ENCODE assay signal across 8 cellular contexts in genomic region chr10:1044146-1044545, GRCh38. TPM values are rescaled to one million over a fixed set of nuclear protein-coding genes. Genes with fewer than 3 reads are reported as not detected.
A peak's percentile ranks its signal among the peaks of the same experiment; 100 is the strongest.
DNase-seq lines count a peak whose midpoint lies in the region; ATAC-seq and TF ChIP-seq lines count a peak whose summit lies in the region.

No MANE protein-coding gene starts in this region.

- intact Hi-C loops in activated naive CD4-positive, alpha-beta T cell treated with anti-CD3 and anti-CD28 coated beads for 36 hours (cut with micrococcal nuclease): no loop called here

- no peaks in the 10 kb centered on the region for H3K27me3 ChIP-seq in thoracic aorta (replicated peaks; ENCODE audit: insufficient read depth)
- H3K27me3 ChIP-seq in brain microvascular endothelial cell (replicated peaks): no peaks in the 10 kb centered on the region

- ATAC-seq in memory B cell (ENCODE audit: low read depth) (no peak), thoracic aorta (ENCODE audit: insufficient number of reproducible peaks, low FRiP score, low read depth) (no peak), HG02623 (IDR thresholded peaks at IDR 0.05; ENCODE audit: unreplicated experiment) (no peak), HG02798 (IDR thresholded peaks at IDR 0.05; ENCODE audit: poor library complexity, unreplicated experiment) (no peak)

- no peak for DNase-seq in activated naive CD4-positive, alpha-beta T cell treated with anti-CD3 and anti-CD28 coated beads for 36 hours
- no peak for DNase-seq in activated naive CD4-positive, alpha-beta T cell (lab: John Stamatoyannopoulos, UW)
- DNase-seq in activated naive CD8-positive, alpha-beta T cell treated with anti-CD3 and anti-CD28 coated beads for 36 hours: no peak
- DNase-seq in memory B cell (ENCODE audit: low spot score in 2 of 2) (no peak), thoracic aorta (ENCODE audit: low spot score) (no peak), brain microvascular endothelial cell (no peak)

- H3K9me3 ChIP-seq in thoracic aorta: no peaks in the 10 kb centered on the region

- H3K27ac ChIP-seq in thoracic aorta (peak overlapping the region in 1 of 2 donors; percentile 37), brain microvascular endothelial cell (no peak overlapping the region)

- H3K4me3 ChIP-seq in thoracic aorta: peak overlapping the region; percentile 33
- H3K4me3 ChIP-seq in brain microvascular endothelial cell (ENCODE audit: low read depth, low read length): no peak overlapping the region

- H3K9me3 Mint-ChIP-seq in activated naive CD4-positive, alpha-beta T cell treated with anti-CD3 and anti-CD28 coated beads for 36 hours: no peaks in the 10 kb centered on the region
- H3K9me3 Mint-ChIP-seq in activated naive CD8-positive, alpha-beta T cell treated with anti-CD3 and anti-CD28 coated beads for 36 hours: peaks cover 2% of the 10 kb centered on the region
- H3K9me3 Mint-ChIP-seq in memory B cell: peaks cover 1% of the 10 kb centered on the region

- H3K4me1 ChIP-seq in thoracic aorta (ENCODE audit: control insufficient read depth in 1 of 2, low read depth in 2 of 2): peaks cover 5 to 24% of the 10 kb centered on the region in 2 donors

- H3K27ac Mint-ChIP-seq in activated naive CD4-positive, alpha-beta T cell treated with anti-CD3 and anti-CD28 coated beads for 36 hours: peak overlapping the region; percentile 87
- H3K27ac Mint-ChIP-seq in activated naive CD8-positive, alpha-beta T cell treated with anti-CD3 and anti-CD28 coated beads for 36 hours: peak overlapping the region; percentile 90
- H3K27ac Mint-ChIP-seq in memory B cell: peak overlapping the region; percentile 97

- peak overlapping the region; percentile 70 for H3K4me3 Mint-ChIP-seq in activated naive CD4-positive, alpha-beta T cell treated with anti-CD3 and anti-CD28 coated beads for 36 hours
- peak overlapping the region; percentile 66 for H3K4me3 Mint-ChIP-seq in activated naive CD8-positive, alpha-beta T cell treated with anti-CD3 and anti-CD28 coated beads for 36 hours
- H3K4me3 Mint-ChIP-seq in memory B cell: peak overlapping the region; percentile 90

- H3K36me3 ChIP-seq in thoracic aorta: peaks cover 26% of the 10 kb centered on the region
- H3K36me3 ChIP-seq in brain microvascular endothelial cell (replicated peaks): peaks cover 36% of the 10 kb centered on the region

- peaks cover 50% of the 10 kb centered on the region for H3K36me3 Mint-ChIP-seq in activated naive CD4-positive, alpha-beta T cell treated with anti-CD3 and anti-CD28 coated beads for 36 hours (ENCODE audit: low read depth)
- peaks cover 54% of the 10 kb centered on the region for H3K36me3 Mint-ChIP-seq in activated naive CD8-positive, alpha-beta T cell treated with anti-CD3 and anti-CD28 coated beads for 36 hours
- peaks cover 6% of the 10 kb centered on the region for H3K36me3 Mint-ChIP-seq in memory B cell

- peaks cover 41% of the 10 kb centered on the region for H3K4me1 Mint-ChIP-seq in activated naive CD4-positive, alpha-beta T cell treated with anti-CD3 and anti-CD28 coated beads for 36 hours (ENCODE audit: low read depth)
- H3K4me1 Mint-ChIP-seq in activated naive CD8-positive, alpha-beta T cell treated with anti-CD3 and anti-CD28 coated beads for 36 hours: peaks cover 44% of the 10 kb centered on the region
- H3K4me1 Mint-ChIP-seq in memory B cell: peaks cover 31% of the 10 kb centered on the region

- TF ChIP-seq CTCF in thoracic aorta (IDR thresholded peaks at IDR 0.05) (no peak), brain microvascular endothelial cell (IDR thresholded peaks at IDR 0.05; ENCODE audit: low read depth, low read length, missing control alignments) (no peak)

- in situ Hi-C loops in brain microvascular endothelial cell (cut with HindIII; ENCODE audit: low pct_ligation_motif_present, low sequenced_read_pairs): no loop called here

- no peaks in the 10 kb centered on the region for H3K27me3 Mint-ChIP-seq in activated naive CD4-positive, alpha-beta T cell treated with anti-CD3 and anti-CD28 coated beads for 36 hours (ENCODE audit: low read depth)
- no peaks in the 10 kb centered on the region for H3K27me3 Mint-ChIP-seq in activated naive CD8-positive, alpha-beta T cell treated with anti-CD3 and anti-CD28 coated beads for 36 hours
- H3K27me3 Mint-ChIP-seq in memory B cell: no peaks in the 10 kb centered on the region

- CTCF ChIA-PET in activated naive CD4-positive, alpha-beta T cell treated with anti-CD3 and anti-CD28 coated beads for 36 hours (lab: Charles Lee): no interaction called here

RNA-seq across cellular contexts. Expression of gene IDI1, which starts 4.8 kb away (rescaled TPM):
- 10 to 100 TPM; 68.2 to 68.5 TPM for total RNA-seq in activated naive CD4-positive, alpha-beta T cell treated with anti-CD3 and anti-CD28 coated beads for 36 hours
- total RNA-seq in activated naive CD8-positive, alpha-beta T cell treated with anti-CD3 and anti-CD28 coated beads for 36 hours: 10 to 100 TPM; 68.1 to 68.7 TPM
- total RNA-seq in thoracic aorta: 10 to 100 TPM; 19.2 to 26.7 TPM

RNA-seq across cellular contexts. Expression of gene WDR37, which starts 12.0 kb away (rescaled TPM):
- 10 to 100 TPM; 14.0 to 16.0 TPM for total RNA-seq in activated naive CD4-positive, alpha-beta T cell treated with anti-CD3 and anti-CD28 coated beads for 36 hours
- total RNA-seq in activated naive CD8-positive, alpha-beta T cell treated with anti-CD3 and anti-CD28 coated beads for 36 hours: 10 to 100 TPM; 14.0 to 14.2 TPM
- total RNA-seq in thoracic aorta: 10 to 100 TPM; 18.3 to 24.6 TPM

RNA-seq across cellular contexts. Expression of gene IDI2, which starts 18.5 kb away (rescaled TPM):
- not detected for total RNA-seq in activated naive CD4-positive, alpha-beta T cell treated with anti-CD3 and anti-CD28 coated beads for 36 hours
- total RNA-seq in activated naive CD8-positive, alpha-beta T cell treated with anti-CD3 and anti-CD28 coated beads for 36 hours: not detected
- not detected for total RNA-seq in thoracic aorta

RNA-seq across cellular contexts. Expression of gene GTPBP4, which starts 55.9 kb away (rescaled TPM):
- 10 to 100 TPM; 98.3 to 98.9 TPM for total RNA-seq in activated naive CD4-positive, alpha-beta T cell treated with anti-CD3 and anti-CD28 coated beads for 36 hours
- 100 to 1,000 TPM; 158 to 163 TPM for total RNA-seq in activated naive CD8-positive, alpha-beta T cell treated with anti-CD3 and anti-CD28 coated beads for 36 hours
- 100 to 1,000 TPM in 1 of 2 donors, 10 to 100 TPM in 1; 31.7 to 105 TPM for total RNA-seq in thoracic aorta
